Comparison of ENCODE assay signal across 1 cellular context in the genomic region with DNA sequence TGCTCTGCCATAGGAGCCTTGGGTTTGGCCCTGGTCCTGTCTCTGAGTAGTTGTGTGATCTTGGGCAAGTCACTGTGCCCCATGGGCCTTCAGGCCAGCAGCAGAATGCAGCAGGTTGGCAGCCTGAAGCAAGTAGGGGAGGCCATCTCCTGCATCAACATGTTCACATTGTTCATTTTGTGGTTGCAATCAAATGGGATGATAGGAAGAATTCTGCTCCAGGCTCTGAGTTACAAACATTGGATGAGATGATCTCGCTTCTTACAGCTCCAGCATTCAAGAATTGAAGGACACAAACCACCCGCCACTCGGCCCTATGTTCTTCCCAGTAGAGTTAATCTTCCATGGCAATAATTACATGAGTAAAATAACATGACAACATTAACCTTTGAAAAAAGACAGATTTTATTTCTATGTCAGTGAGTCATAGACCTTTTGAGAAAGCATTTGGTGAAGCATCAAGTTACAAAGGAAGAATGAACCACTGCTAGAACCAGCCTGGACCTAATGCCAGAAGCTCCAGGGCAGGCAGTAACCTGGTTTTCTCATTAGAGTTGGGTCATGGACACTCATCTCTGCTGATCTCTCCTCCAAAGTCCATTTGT.
TF ChIP-seq lines count a peak whose summit lies in the region.

No MANE protein-coding gene starts in this region.

TF ChIP-seq in SK-N-SH, 30 proteins besides CTCF, POLR2A, EP300 and RAD21 (continued from another document):
- TF ChIP-seq, protein P1, sequence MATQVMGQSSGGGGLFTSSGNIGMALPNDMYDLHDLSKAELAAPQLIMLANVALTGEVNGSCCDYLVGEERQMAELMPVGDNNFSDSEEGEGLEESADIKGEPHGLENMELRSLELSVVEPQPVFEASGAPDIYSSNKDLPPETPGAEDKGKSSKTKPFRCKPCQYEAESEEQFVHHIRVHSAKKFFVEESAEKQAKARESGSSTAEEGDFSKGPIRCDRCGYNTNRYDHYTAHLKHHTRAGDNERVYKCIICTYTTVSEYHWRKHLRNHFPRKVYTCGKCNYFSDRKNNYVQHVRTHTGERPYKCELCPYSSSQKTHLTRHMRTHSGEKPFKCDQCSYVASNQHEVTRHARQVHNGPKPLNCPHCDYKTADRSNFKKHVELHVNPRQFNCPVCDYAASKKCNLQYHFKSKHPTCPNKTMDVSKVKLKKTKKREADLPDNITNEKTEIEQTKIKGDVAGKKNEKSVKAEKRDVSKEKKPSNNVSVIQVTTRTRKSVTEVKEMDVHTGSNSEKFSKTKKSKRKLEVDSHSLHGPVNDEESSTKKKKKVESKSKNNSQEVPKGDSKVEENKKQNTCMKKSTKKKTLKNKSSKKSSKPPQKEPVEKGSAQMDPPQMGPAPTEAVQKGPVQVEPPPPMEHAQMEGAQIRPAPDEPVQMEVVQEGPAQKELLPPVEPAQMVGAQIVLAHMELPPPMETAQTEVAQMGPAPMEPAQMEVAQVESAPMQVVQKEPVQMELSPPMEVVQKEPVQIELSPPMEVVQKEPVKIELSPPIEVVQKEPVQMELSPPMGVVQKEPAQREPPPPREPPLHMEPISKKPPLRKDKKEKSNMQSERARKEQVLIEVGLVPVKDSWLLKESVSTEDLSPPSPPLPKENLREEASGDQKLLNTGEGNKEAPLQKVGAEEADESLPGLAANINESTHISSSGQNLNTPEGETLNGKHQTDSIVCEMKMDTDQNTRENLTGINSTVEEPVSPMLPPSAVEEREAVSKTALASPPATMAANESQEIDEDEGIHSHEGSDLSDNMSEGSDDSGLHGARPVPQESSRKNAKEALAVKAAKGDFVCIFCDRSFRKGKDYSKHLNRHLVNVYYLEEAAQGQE (IDR thresholded peaks at IDR 0.05; ENCODE audit: low read depth, low read length) = no peak
- TF ChIP-seq, protein P2, sequence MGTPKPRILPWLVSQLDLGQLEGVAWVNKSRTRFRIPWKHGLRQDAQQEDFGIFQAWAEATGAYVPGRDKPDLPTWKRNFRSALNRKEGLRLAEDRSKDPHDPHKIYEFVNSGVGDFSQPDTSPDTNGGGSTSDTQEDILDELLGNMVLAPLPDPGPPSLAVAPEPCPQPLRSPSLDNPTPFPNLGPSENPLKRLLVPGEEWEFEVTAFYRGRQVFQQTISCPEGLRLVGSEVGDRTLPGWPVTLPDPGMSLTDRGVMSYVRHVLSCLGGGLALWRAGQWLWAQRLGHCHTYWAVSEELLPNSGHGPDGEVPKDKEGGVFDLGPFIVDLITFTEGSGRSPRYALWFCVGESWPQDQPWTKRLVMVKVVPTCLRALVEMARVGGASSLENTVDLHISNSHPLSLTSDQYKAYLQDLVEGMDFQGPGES (IDR thresholded peaks at IDR 0.05; ENCODE audit: low read depth, low read length) = no peak
- TF ChIP-seq TAF1 (IDR thresholded peaks at IDR 0.05; ENCODE audit: borderline replicate concordance, low read depth, low read length) = no peak
- TF ChIP-seq MEF2A (IDR thresholded peaks at IDR 0.05; ENCODE audit: borderline replicate concordance, low read depth) = no peak
- TF ChIP-seq ELF1 (IDR thresholded peaks at IDR 0.05) = no peak
- TF ChIP-seq, protein P3, sequence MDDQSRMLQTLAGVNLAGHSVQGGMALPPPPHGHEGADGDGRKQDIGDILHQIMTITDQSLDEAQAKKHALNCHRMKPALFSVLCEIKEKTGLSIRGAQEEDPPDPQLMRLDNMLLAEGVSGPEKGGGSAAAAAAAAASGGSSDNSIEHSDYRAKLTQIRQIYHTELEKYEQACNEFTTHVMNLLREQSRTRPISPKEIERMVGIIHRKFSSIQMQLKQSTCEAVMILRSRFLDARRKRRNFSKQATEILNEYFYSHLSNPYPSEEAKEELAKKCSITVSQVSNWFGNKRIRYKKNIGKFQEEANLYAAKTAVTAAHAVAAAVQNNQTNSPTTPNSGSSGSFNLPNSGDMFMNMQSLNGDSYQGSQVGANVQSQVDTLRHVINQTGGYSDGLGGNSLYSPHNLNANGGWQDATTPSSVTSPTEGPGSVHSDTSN (IDR thresholded peaks at IDR 0.05) = peak; percentile 82
